19 cellular contexts compared by ENCODE assay signal in the genomic region with DNA sequence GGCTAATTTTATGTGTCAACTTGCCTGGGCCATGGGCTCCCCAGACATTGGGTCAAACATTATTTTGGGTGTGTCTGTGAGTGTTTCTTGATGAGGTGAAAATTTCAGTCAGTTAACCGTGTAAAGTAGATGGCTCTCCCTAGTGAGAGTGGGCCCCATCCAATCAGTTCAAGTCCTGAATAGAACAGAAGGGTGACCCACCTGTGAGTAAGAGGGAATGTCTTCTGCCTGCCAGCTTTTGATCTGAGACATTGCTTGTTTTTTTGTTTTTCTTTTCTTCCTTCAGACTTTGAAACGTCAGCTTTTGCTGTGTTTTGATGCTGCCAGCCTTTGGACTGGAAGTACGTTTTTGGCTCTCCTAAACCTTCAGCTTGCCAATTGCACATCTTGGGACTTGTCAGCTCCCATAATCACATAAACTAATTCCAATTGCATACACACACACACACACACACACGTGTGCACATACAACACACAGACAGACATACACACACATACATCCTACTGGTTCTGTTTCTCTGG.
A peak's percentile ranks its signal among the peaks of the same experiment; 100 is the strongest.
DNase-seq lines count a peak whose midpoint lies in the region; ATAC-seq, FAIRE-seq and TF ChIP-seq lines count a peak whose summit lies in the region.
"Had no signal": no experiment of that assay in that cellular context is flagged by ENCODE, and none has a peak within 500 bp of the region (broad histone marks: within the 10 kb centered on the region; RNA-seq: fewer than 3 reads in every experiment).

No MANE protein-coding gene starts in this region.

- no peak for TF ChIP-seq CTCF in astrocyte (IDR thresholded peaks at IDR 0.05; ENCODE audit: insufficient read depth, low read depth, low read length)

- DNase-seq in M059J (ENCODE audit: low read depth), result peak; percentile 19
- no peak for DNase-seq in astrocyte (ENCODE audit: low read depth)
- no peak for DNase-seq in epithelial cell of prostate (ENCODE audit: low read depth, low spot score)
- no peak for DNase-seq in stimulated activated CD8-positive, alpha-beta memory T cell treated with anti-CD3 and anti-CD28 coated beads, Interleukin-4, amount 100 ng/mL, for 48 hours
- DNase-seq in DMS153 (lab: John Stamatoyannopoulos, UW), result no peak
- DNase-seq in RKO (ENCODE audit: low spot score), result no peak
- DNase-seq: 8988T; ACHN; Calu3; CD4-positive, CD25-positive, alpha-beta regulatory T cell; DMS 273 treated with DMSO at 0.1 percent for 48 hours; DMS79; HCEC 1CT; HFFc6 had no signal

- no peaks in the 10 kb centered on the region for H4K20me1 ChIP-seq in astrocyte (ENCODE audit: insufficient read depth, low read length)
- H4K20me1 ChIP-seq: BLaER1 treated with 17β-estradiol and CSF1 and Interleukin-3, amounts not matched to agents 10 nM and 100 nM had no signal

- H3K4me1 Mint-ChIP-seq in astrocyte (ENCODE audit: low read depth, unreplicated experiment), result peaks cover 2% of the 10 kb centered on the region
- H3K4me1 Mint-ChIP-seq: CD4-positive, CD25-positive, alpha-beta regulatory T cell had no signal

- H3K36me3 Mint-ChIP-seq in astrocyte (ENCODE audit: low read depth, unreplicated experiment), result no peaks in the 10 kb centered on the region
- H3K36me3 Mint-ChIP-seq: CD4-positive, CD25-positive, alpha-beta regulatory T cell had no signal

- no peaks in the 10 kb centered on the region for H3K36me3 ChIP-seq in ACC112 (ENCODE audit: insufficient read depth, low read length)
- H3K36me3 ChIP-seq in astrocyte (ENCODE audit: insufficient read depth, low read length), result no peaks in the 10 kb centered on the region
- H3K36me3 ChIP-seq: BLaER1 treated with 17β-estradiol and CSF1 and Interleukin-3, amounts not matched to agents 10 nM and 100 nM had no signal

- H3K9me3 Mint-ChIP-seq in astrocyte (ENCODE audit: unreplicated experiment), result no peaks in the 10 kb centered on the region

- no peak overlapping the region for H3K27ac Mint-ChIP-seq in astrocyte (ENCODE audit: unreplicated experiment)
- H3K27ac Mint-ChIP-seq: CD4-positive, CD25-positive, alpha-beta regulatory T cell; HFFc6 had no signal

- H3K4me3 Mint-ChIP-seq in astrocyte (ENCODE audit: unreplicated experiment), result no peak overlapping the region
- H3K4me3 Mint-ChIP-seq: CD4-positive, CD25-positive, alpha-beta regulatory T cell; HFFc6 had no signal

- H3K4me3 ChIP-seq in ACC112 (ENCODE audit: low read depth, low read length) (no peak overlapping the region), astrocyte (ENCODE audit: insufficient read depth, low read depth, low read length) (no peak overlapping the region)
- H3K4me3 ChIP-seq: BLaER1 treated with 17β-estradiol and CSF1 and Interleukin-3, amounts not matched to agents 10 nM and 100 nM had no signal

- H3K27ac ChIP-seq in ACC112 (ENCODE audit: low read depth, low read length) (peak overlapping the region; percentile 10; the same call in 1 of the 2 replicates), astrocyte (ENCODE audit: low read depth, low read length) (no peak overlapping the region), epithelial cell of prostate (peak overlapping the region; percentile 35)
- H3K27ac ChIP-seq: BLaER1 treated with 17β-estradiol and CSF1 and Interleukin-3, amounts not matched to agents 10 nM and 100 nM had no signal

- H2AFZ ChIP-seq in ACC112 (ENCODE audit: low read length, unreplicated experiment) (peak overlapping the region; percentile 51), astrocyte (ENCODE audit: low read depth, low read length) (peak overlapping the region; percentile 14)

- H3K79me2 ChIP-seq in ACC112 (ENCODE audit: control insufficient read depth, insufficient read depth, low read length, unreplicated experiment) (no peaks in the 10 kb centered on the region), astrocyte (ENCODE audit: insufficient read depth, low read length) (no peaks in the 10 kb centered on the region)

- no peak for ATAC-seq in GM19452 (IDR thresholded peaks at IDR 0.05; ENCODE audit: unreplicated experiment)

- H3K27me3 Mint-ChIP-seq in astrocyte (ENCODE audit: low read depth, unreplicated experiment), result no peaks in the 10 kb centered on the region
- H3K27me3 Mint-ChIP-seq: CD4-positive, CD25-positive, alpha-beta regulatory T cell had no signal

- H3K9ac ChIP-seq in astrocyte (ENCODE audit: low read length), result no peak overlapping the region
- H3K9ac ChIP-seq: BLaER1 treated with 17β-estradiol and CSF1 and Interleukin-3, amounts not matched to agents 10 nM and 100 nM had no signal

- no peak overlapping the region for H3K4me2 ChIP-seq in astrocyte (ENCODE audit: low read length)
- H3K4me2 ChIP-seq: BLaER1 treated with 17β-estradiol and CSF1 and Interleukin-3, amounts not matched to agents 10 nM and 100 nM had no signal

- FAIRE-seq in astrocyte (lab: Jason Lieb, UNC), result no peak
- FAIRE-seq: G401.6, GM12891 had no signal

- no peaks in the 10 kb centered on the region for H3K27me3 ChIP-seq in ACC112 (ENCODE audit: insufficient read depth, low read length)
- H3K27me3 ChIP-seq in astrocyte (ENCODE audit: insufficient read depth, low read length), result no peaks in the 10 kb centered on the region
- H3K27me3 ChIP-seq: BLaER1 treated with 17β-estradiol and CSF1 and Interleukin-3, amounts not matched to agents 10 nM and 100 nM had no signal

- H3K4me1 ChIP-seq in ACC112 (ENCODE audit: control insufficient read depth, insufficient read depth, low read length, unreplicated experiment) (peaks cover 33% of the 10 kb centered on the region), astrocyte (ENCODE audit: insufficient read depth, low read length) (no peaks in the 10 kb centered on the region)
- H3K4me1 ChIP-seq: BLaER1 treated with 17β-estradiol and CSF1 and Interleukin-3, amounts not matched to agents 10 nM and 100 nM had no signal

- no peaks in the 10 kb centered on the region for H3K9me3 ChIP-seq in astrocyte (ENCODE audit: insufficient read depth, low read depth, low read length)
- H3K9me3 ChIP-seq: BLaER1 treated with 17β-estradiol and CSF1 and Interleukin-3, amounts not matched to agents 10 nM and 100 nM had no signal
